27 cellular contexts compared by ENCODE assay signal in the genomic region with DNA sequence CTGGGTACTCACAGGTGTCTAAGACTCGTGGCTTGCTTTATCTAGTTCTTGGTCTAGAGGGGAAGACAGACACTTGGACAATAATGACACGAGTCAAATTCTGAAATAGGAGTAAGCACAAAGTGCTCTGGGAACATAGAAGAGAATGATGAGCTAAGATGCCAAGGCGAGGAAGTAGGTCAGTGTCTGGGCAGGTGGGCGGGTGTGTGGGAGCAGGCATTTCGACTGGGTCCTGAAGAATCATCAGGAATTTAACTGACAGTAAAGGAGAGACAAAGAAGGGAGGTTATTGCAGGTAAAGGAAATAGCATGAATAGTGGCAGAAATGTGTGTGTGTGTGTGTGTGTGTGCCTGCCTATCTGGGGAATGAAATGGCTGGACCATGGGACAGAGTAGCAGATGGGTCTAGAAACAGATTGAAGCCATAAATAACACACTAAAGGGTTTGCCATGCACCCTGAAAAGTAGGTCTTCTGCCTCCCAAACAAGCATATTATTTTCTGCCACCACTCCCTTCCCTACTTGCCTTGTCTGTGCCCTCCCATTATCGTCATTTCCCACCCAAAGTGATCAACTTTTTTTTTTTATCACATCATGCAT. TPM values are rescaled to one million over a fixed set of nuclear protein-coding genes. Genes with fewer than 3 reads are reported as not detected.
DNase-seq lines count a peak whose midpoint lies in the region; ATAC-seq, FAIRE-seq and TF ChIP-seq lines count a peak whose summit lies in the region.
"Had no signal": no experiment of that assay in that cellular context is flagged by ENCODE, and none has a peak within 500 bp of the region (broad histone marks: within the 10 kb centered on the region; RNA-seq: fewer than 3 reads in every experiment).

No MANE protein-coding gene starts in this region.

- no peaks in the 10 kb centered on the region for H3K4me1 ChIP-seq in astrocyte (ENCODE audit: insufficient read depth, low read length)
- H3K4me1 ChIP-seq in left ventricle myocardium inferior: no peaks in the 10 kb centered on the region
- H3K4me1 ChIP-seq: BE2C, BLaER1, Caco-2 had no signal

- intact Hi-C loops in left ventricle myocardium inferior (cut with micrococcal nuclease): no loop called here

- H3K4me1 Mint-ChIP-seq in astrocyte (ENCODE audit: low read depth, unreplicated experiment): no peaks in the 10 kb centered on the region
- H3K4me1 Mint-ChIP-seq: CD14-positive monocyte had no signal

- H3K4me2 ChIP-seq in astrocyte (ENCODE audit: low read length): no peak overlapping the region
- H3K4me2 ChIP-seq: BLaER1 had no signal

- H3K4me3 ChIP-seq in astrocyte (ENCODE audit: insufficient read depth, low read depth, low read length): no peak overlapping the region
- no peak overlapping the region for H3K4me3 ChIP-seq in left ventricle myocardium inferior
- H3K4me3 ChIP-seq: BLaER1 had no signal

- peak; percentile 70 for DNase-seq in G401 (ENCODE audit: low spot score)
- DNase-seq in astrocyte (ENCODE audit: low read depth): no peak
- DNase-seq in cerebellum (ENCODE audit: low spot score): peak; percentile 15
- no peak for DNase-seq in Kasumi-1 (lab: John Stamatoyannopoulos, UW)
- no peak for DNase-seq in left ventricle myocardium inferior
- no peak for DNase-seq in substantia nigra (lab: John Stamatoyannopoulos, UW)
- DNase-seq: 8988T; ACHN; BE2C; Caco-2; Calu3; CD4-positive, alpha-beta T cell; CD8-positive, alpha-beta T cell; DMS153; DMS53; DMS79; DND-41; EL; GF-D8 had no signal

- no peaks in the 10 kb centered on the region for H3K79me2 ChIP-seq in astrocyte (ENCODE audit: insufficient read depth, low read length)

- peaks cover 6% of the 10 kb centered on the region for H3K27me3 Mint-ChIP-seq in astrocyte (ENCODE audit: low read depth, unreplicated experiment)

- H3K27ac ChIP-seq in astrocyte (ENCODE audit: low read depth, low read length) (no peak overlapping the region), left ventricle myocardium inferior (replicated peaks) (no peak overlapping the region), substantia nigra (ENCODE audit: low read depth, low read length, poor library complexity, severe bottlenecking) (no peak overlapping the region)
- H3K27ac ChIP-seq: BLaER1 had no signal

- peak; percentile 60 for FAIRE-seq in astrocyte (lab: Jason Lieb, UNC)
- FAIRE-seq: A204.1, D721Med, G401.6, GM12891, GM19239 had no signal

- H2AFZ ChIP-seq in astrocyte (ENCODE audit: low read depth, low read length): no peak overlapping the region

- H3K27me3 ChIP-seq in astrocyte (ENCODE audit: insufficient read depth, low read length): no peaks in the 10 kb centered on the region
- H3K27me3 ChIP-seq in left ventricle myocardium inferior (ENCODE audit: low read depth): peaks cover 3% of the 10 kb centered on the region
- H3K27me3 ChIP-seq: BE2C, BLaER1 had no signal

- H3K9me3 Mint-ChIP-seq in astrocyte (ENCODE audit: unreplicated experiment): no peaks in the 10 kb centered on the region
- H3K9me3 Mint-ChIP-seq: CD4-positive, alpha-beta T cell had no signal

- no peaks in the 10 kb centered on the region for H3K9me3 ChIP-seq in astrocyte (ENCODE audit: insufficient read depth, low read depth, low read length)
- no peaks in the 10 kb centered on the region for H3K9me3 ChIP-seq in left ventricle myocardium inferior (replicated peaks)
- H3K9me3 ChIP-seq: BE2C, Caco-2 had no signal

- ATAC-seq in HG02610 (IDR thresholded peaks at IDR 0.05; ENCODE audit: unreplicated experiment): no peak
- ATAC-seq: CD8-positive, alpha-beta T cell had no signal

- in situ Hi-C loops in G401 (cut with HindIII; ENCODE audit: low sequenced_read_pairs): no loop called here

- H3K27ac Mint-ChIP-seq in astrocyte (ENCODE audit: unreplicated experiment): no peak overlapping the region
- H3K27ac Mint-ChIP-seq: CD14-positive monocyte; CD4-positive, alpha-beta T cell; CD8-positive, alpha-beta T cell had no signal

- H3K36me3 ChIP-seq in astrocyte (ENCODE audit: insufficient read depth, low read length): no peaks in the 10 kb centered on the region
- no peaks in the 10 kb centered on the region for H3K36me3 ChIP-seq in left ventricle myocardium inferior
- H3K36me3 ChIP-seq: BE2C, BLaER1 had no signal

- no peak overlapping the region for H3K9ac ChIP-seq in astrocyte (ENCODE audit: low read length)
- H3K9ac ChIP-seq: BLaER1 had no signal

- no peak for TF ChIP-seq CTCF in astrocyte (IDR thresholded peaks at IDR 0.05; ENCODE audit: insufficient read depth, low read depth, low read length)
- no peak for TF ChIP-seq CTCF in left ventricle myocardium inferior (IDR thresholded peaks at IDR 0.05; ENCODE audit: borderline replicate concordance)

- H4K20me1 ChIP-seq in astrocyte (ENCODE audit: insufficient read depth, low read length): no peaks in the 10 kb centered on the region
- H4K20me1 ChIP-seq: BLaER1 had no signal

- no peak overlapping the region for H3K4me3 Mint-ChIP-seq in astrocyte (ENCODE audit: unreplicated experiment)
- H3K4me3 Mint-ChIP-seq: CD14-positive monocyte; CD4-positive, alpha-beta T cell; CD8-positive, alpha-beta T cell had no signal

- no peaks in the 10 kb centered on the region for H3K36me3 Mint-ChIP-seq in astrocyte (ENCODE audit: low read depth, unreplicated experiment)
- H3K36me3 Mint-ChIP-seq: CD14-positive monocyte; CD8-positive, alpha-beta T cell had no signal

RNA-seq across cellular contexts. Expression of gene SLC25A43, which starts 58.4 kb away (rescaled TPM):
- 12.2 and 17.8 TPM in 2 replicates for total RNA-seq in G401 (2014; rRNA removed; shearing (Covaris generic))
- total RNA-seq in astrocyte (11.6 and 13.3 TPM in 2 replicates), cerebellum (3.6 TPM), left ventricle myocardium inferior (1.4 TPM)

Comparison
In these comparisons a context has a peak if more than half of its experiments do, and no peak if none do; other contexts are left out.
1. DNase-seq: peak in G401 (single experiment) and cerebellum (single experiment); none in astrocyte (single experiment), Kasumi-1 (0 of 2), left ventricle myocardium inferior (single experiment) and substantia nigra (0 of 49).